ENCODE assay signal across 8 cellular contexts in the genomic region with DNA sequence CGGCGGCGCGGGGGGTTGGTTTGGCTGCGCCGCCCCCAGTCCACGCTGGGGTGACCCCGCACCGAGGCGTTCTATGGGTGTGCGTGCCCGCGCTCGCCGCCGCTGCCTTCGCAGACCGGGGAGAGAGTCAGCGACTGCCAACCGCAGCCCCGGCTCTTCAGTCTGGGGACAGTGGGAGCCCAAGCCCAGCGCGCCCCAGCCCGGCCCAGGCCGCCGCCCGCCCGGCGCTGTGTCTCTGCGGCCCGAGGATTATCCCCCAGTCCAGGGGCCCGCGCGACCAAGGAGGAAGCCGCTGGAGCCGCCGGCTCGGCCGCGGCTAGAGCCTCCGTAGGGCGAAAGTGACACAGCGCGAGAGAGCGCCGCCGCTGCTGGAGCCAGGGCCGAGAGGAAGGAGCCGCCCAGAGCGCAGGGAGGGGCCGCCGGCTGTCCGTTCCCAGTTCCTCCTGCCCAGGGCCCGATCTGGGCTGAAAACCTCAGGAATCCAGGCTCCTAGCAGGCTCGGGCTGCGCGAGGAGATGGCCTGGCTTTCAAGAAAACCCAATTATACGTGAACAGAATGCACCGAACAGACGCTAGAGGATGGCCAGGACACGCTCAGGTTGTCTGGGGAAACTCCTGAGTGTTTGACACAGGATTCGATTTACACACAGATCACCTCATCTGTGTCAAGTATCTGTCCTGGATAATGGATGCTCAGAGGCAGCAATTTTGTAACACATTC. TPM values are rescaled to one million over a fixed set of nuclear protein-coding genes. Genes with fewer than 3 reads are reported as not detected.
A peak's percentile ranks its signal among the peaks of the same experiment; 100 is the strongest.
DNase-seq lines count a peak whose midpoint lies in the region; ATAC-seq and TF ChIP-seq lines count a peak whose summit lies in the region.

No MANE protein-coding gene starts in this region.

- H3K4me3 ChIP-seq in iPS-18a (ENCODE audit: low read length), result peak overlapping the region; percentile 64

- H3K36me3 Mint-ChIP-seq in CD4-positive, alpha-beta T cell (ENCODE audit: low read depth), result no peaks in the 10 kb centered on the region
- H3K36me3 Mint-ChIP-seq in MCF 10A (ENCODE audit: insufficient read depth, unreplicated experiment), result no peaks in the 10 kb centered on the region

- H3K27ac ChIP-seq in CD4-positive, alpha-beta T cell (ENCODE audit: low read depth, low read length), result no peak overlapping the region
- H3K27ac ChIP-seq in iPS-18a (ENCODE audit: low read length), result no peak overlapping the region

- H3K9me3 Mint-ChIP-seq in CD4-positive, alpha-beta T cell, result no peaks in the 10 kb centered on the region
- H3K9me3 Mint-ChIP-seq in MCF 10A (ENCODE audit: unreplicated experiment), result no peaks in the 10 kb centered on the region

- POLR2A ChIA-PET in CD4-positive, alpha-beta T cell (lab: Charles Lee), result no interaction called here
- POLR2A ChIA-PET in MCF 10A (lab: Yijun Ruan, JAX), result interaction anchor here (0.8 to 1.0 kb wide), 2 partner anchors 25 to 919 kb away, joined by 3 to 4 read pairs; a partner anchor contains a TSS

- H3K4me3 Mint-ChIP-seq in CD4-positive, alpha-beta T cell, result peak overlapping the region; percentile 78
- H3K4me3 Mint-ChIP-seq in MCF 10A (ENCODE audit: unreplicated experiment), result peak overlapping the region; percentile 89

- peaks cover 29% of the 10 kb centered on the region for H3K27me3 Mint-ChIP-seq in CD4-positive, alpha-beta T cell
- H3K27me3 Mint-ChIP-seq in MCF 10A (ENCODE audit: insufficient read depth, unreplicated experiment), result no peaks in the 10 kb centered on the region

- DNase-seq in CD4-positive, alpha-beta T cell, result no peak
- DNase-seq in HuH-7.5 (ENCODE audit: low spot score), result peak; percentile 35
- DNase-seq in SKM-1 (lab: John Stamatoyannopoulos, UW; ENCODE audit: unreplicated experiment), result peak; percentile 62
- peak; percentile 72 for DNase-seq in MCF 10A (ENCODE audit: unreplicated experiment)
- DNase-seq in renal cortical epithelial cell (ENCODE audit: low read depth), result peak; percentile 43

- no peaks in the 10 kb centered on the region for H3K36me3 ChIP-seq in iPS-18a (ENCODE audit: control insufficient read depth, low read depth, low read length)

- ATAC-seq in CD4-positive, alpha-beta T cell (ENCODE audit: poor library complexity), result no peak
- ATAC-seq in GM19351 (IDR thresholded peaks at IDR 0.05; ENCODE audit: unreplicated experiment) (peak; percentile 48), GM19455 (IDR thresholded peaks at IDR 0.05; ENCODE audit: unreplicated experiment) (no peak)

- no TSS peak for BruUV-seq in MCF 10A (replicated peaks; lab: Mats Ljungman, UMichigan)

- no peak overlapping the region for H3K9ac ChIP-seq in iPS-18a (ENCODE audit: low read length)

- peaks cover 14% of the 10 kb centered on the region for H3K27me3 ChIP-seq in CD4-positive, alpha-beta T cell (ENCODE audit: control insufficient read depth, insufficient read depth, low read length)
- H3K27me3 ChIP-seq in iPS-18a (ENCODE audit: control insufficient read depth, insufficient read depth, low read length), result peaks cover 30% of the 10 kb centered on the region

- no peaks in the 10 kb centered on the region for H3K9me3 ChIP-seq in CD4-positive, alpha-beta T cell (ENCODE audit: control insufficient read depth, low read length)
- no peaks in the 10 kb centered on the region for H3K9me3 ChIP-seq in iPS-18a (ENCODE audit: control insufficient read depth, low read depth, low read length)

- intact Hi-C loops in CD4-positive, alpha-beta T cell (cut with DNase I, micrococcal nuclease), result no loop called here
- intact Hi-C loops in MCF 10A (cut with micrococcal nuclease), result loop anchor here (2.0 to 5.0 kb wide), 2 partner anchors 36 to 82 kb away; no protein-coding TSS in a partner anchor

- H3K27ac Mint-ChIP-seq in CD4-positive, alpha-beta T cell, result no peak overlapping the region
- H3K27ac Mint-ChIP-seq in MCF 10A (ENCODE audit: low read depth, unreplicated experiment), result peak overlapping the region; percentile 71

- H3K4me1 Mint-ChIP-seq in CD4-positive, alpha-beta T cell (ENCODE audit: low read depth), result peaks cover 3% of the 10 kb centered on the region
- peaks cover 14% of the 10 kb centered on the region for H3K4me1 Mint-ChIP-seq in MCF 10A (ENCODE audit: insufficient read depth, unreplicated experiment)

- TF ChIP-seq CTCF in CD4-positive, alpha-beta T cell (IDR thresholded peaks at IDR 0.05), result no peak
- no peak for TF ChIP-seq CTCF in MCF 10A (IDR thresholded peaks at IDR 0.05; ENCODE audit: unreplicated experiment)

- peaks cover 45% of the 10 kb centered on the region for H3K4me1 ChIP-seq in iPS-18a (ENCODE audit: control insufficient read depth, low read depth, low read length)

- CTCF ChIA-PET in CD4-positive, alpha-beta T cell (lab: Charles Lee), result no interaction called here
- CTCF ChIA-PET in MCF 10A (lab: Yijun Ruan, JAX), result interaction anchor here (0.6 kb wide), 1 partner anchor 954 kb away, joined by 3 read pairs; no protein-coding TSS in a partner anchor

RNA-seq across cellular contexts. Expression of a gene that starts 2.4 kb away (rescaled TPM):
- 1 to 10 TPM; 1.1 to 2.9 TPM for total RNA-seq in CD4-positive, alpha-beta T cell
- total RNA-seq in MCF 10A (2022) (82.2 and 95.8 TPM in 2 replicates), renal cortical epithelial cell (7.1 and 25.8 TPM in 2 replicates)

Comparison
In these comparisons a context has a peak if more than half of its experiments do, and no peak if none do; other contexts are left out.
1. DNase-seq: peak in HuH-7.5 (single experiment), SKM-1 (single experiment), MCF 10A (single experiment) and renal cortical epithelial cell (single experiment); none in CD4-positive, alpha-beta T cell (0 of 10).